ENCODE assay signal across 11 cellular contexts in genomic region chr4:7651461-7651921, GRCh38.
DNase-seq lines count a peak whose midpoint lies in the region; ATAC-seq, FAIRE-seq and TF ChIP-seq lines count a peak whose summit lies in the region.
"Had no signal": no experiment of that assay in that cellular context is flagged by ENCODE, and none has a peak within 500 bp of the region (broad histone marks: within the 10 kb centered on the region; RNA-seq: fewer than 3 reads in every experiment).

No MANE protein-coding gene starts in this region.

- no peak for FAIRE-seq in GM19239 (lab: Jason Lieb, UNC)

- peaks cover 14% of the 10 kb centered on the region; the same call in 1 of the 2 replicates for H3K27me3 ChIP-seq in SJCRH30
- peaks cover 9% of the 10 kb centered on the region for H3K27me3 ChIP-seq in gastroesophageal sphincter
- no peaks in the 10 kb centered on the region for H3K27me3 ChIP-seq in trophoblast cell (ENCODE audit: insufficient read depth, low read length)
- H3K27me3 ChIP-seq: right lobe of liver had no signal

- H3K9me3 ChIP-seq in SJCRH30 (replicated peaks) = no peaks in the 10 kb centered on the region
- no peaks in the 10 kb centered on the region for H3K9me3 ChIP-seq in gastroesophageal sphincter
- H3K9me3 ChIP-seq in trophoblast cell (ENCODE audit: insufficient read depth, low read depth, low read length) = no peaks in the 10 kb centered on the region
- H3K9me3 ChIP-seq: right lobe of liver had no signal

- no peak overlapping the region for H3K4ac ChIP-seq in trophoblast cell (ENCODE audit: low read depth, low read length)

- peaks cover 4% of the 10 kb centered on the region; the same call in 1 of the 2 replicates for H3K4me1 ChIP-seq in SJCRH30
- peaks cover 0 to 25% (median 0%) of the 10 kb centered on the region in 3 donors for H3K4me1 ChIP-seq in gastroesophageal sphincter
- peaks cover 40 to 53% of the 10 kb centered on the region in 2 experiments for H3K4me1 ChIP-seq in trophoblast cell (ENCODE audit: control insufficient read depth in 1 of 2, insufficient read depth in 2 of 2, low read length in 2 of 2)

- H2BK120ac ChIP-seq in trophoblast cell (ENCODE audit: insufficient read depth, low read length, poor library complexity) = no peak overlapping the region

- no peak overlapping the region for H3K18ac ChIP-seq in trophoblast cell (ENCODE audit: low read length)

- no peaks in the 10 kb centered on the region for H3K79me2 ChIP-seq in trophoblast cell (ENCODE audit: control insufficient read depth, insufficient read depth, low read length, poor library complexity)

- H4K12ac ChIP-seq in trophoblast cell (ENCODE audit: low read depth, low read length) = no peak overlapping the region

- peak overlapping the region; percentile 11 for H4K91ac ChIP-seq in trophoblast cell (ENCODE audit: low read depth, low read length)

- ATAC-seq in gastroesophageal sphincter (peak; percentile 15), GM18517 (IDR thresholded peaks at IDR 0.05; ENCODE audit: unreplicated experiment) (no peak), GM18505 (IDR thresholded peaks at IDR 0.05; ENCODE audit: unreplicated experiment) (no peak), HG02571 (IDR thresholded peaks at IDR 0.05; ENCODE audit: unreplicated experiment) (no peak)
- ATAC-seq: right lobe of liver had no signal

- H3K4me3 ChIP-seq in SJCRH30 = no peak overlapping the region
- H3K4me3 ChIP-seq in gastroesophageal sphincter = no peak overlapping the region
- no peak overlapping the region for H3K4me3 ChIP-seq in trophoblast cell (ENCODE audit: low read depth, low read length)
- H3K4me3 ChIP-seq: right lobe of liver had no signal

- no peak overlapping the region for H2AFZ ChIP-seq in trophoblast cell (ENCODE audit: insufficient read depth, low read length, poor library complexity)

- 80% methylated on average over 1 of the region's 8 CpGs; no CpG with 5 or more reads in 1 of the 2 donors for WGBS in gastroesophageal sphincter (ENCODE audit: low coverage in 1 of 2), 2 donors
- no CpG with 5 or more reads among the region's 8 CpGs for WGBS in trophoblast cell (ENCODE audit: extremely low coverage, insufficient coverage, insufficient read length)

- peak overlapping the region; percentile 25 for H3K4me2 ChIP-seq in trophoblast cell (ENCODE audit: low read length)

- TF ChIP-seq EP300 in gastroesophageal sphincter (IDR thresholded peaks at IDR 0.05) = no peak

- DNase-seq in EL (peak; percentile 63), SJCRH30 (peak; percentile 47 to 52), trophoblast cell (peak in 1 of 2 donors; percentile 10), GM19239 (ENCODE audit: insufficient read length, low spot score) (no peak)
- DNase-seq: activated T-cell treated with anti-CD3 and anti-CD28 coated beads, Interleukin-2, amount 50 U/mL, for 48 hours; NCI-H446 had no signal

- H3K36me3 ChIP-seq in SJCRH30 = no peaks in the 10 kb centered on the region
- H3K36me3 ChIP-seq in gastroesophageal sphincter = no peaks in the 10 kb centered on the region
- no peaks in the 10 kb centered on the region for H3K36me3 ChIP-seq in trophoblast cell (ENCODE audit: control insufficient read depth in 1 of 2, insufficient read depth in 2 of 2, low read length in 2 of 2)
- H3K36me3 ChIP-seq: right lobe of liver had no signal

- no peak overlapping the region for H3K27ac ChIP-seq in SJCRH30
- H3K27ac ChIP-seq in gastroesophageal sphincter = peak overlapping the region in 1 of 4 donors; percentile 7
- H3K27ac ChIP-seq in trophoblast cell (ENCODE audit: low read depth, low read length) = no peak overlapping the region
- H3K27ac ChIP-seq: right lobe of liver had no signal

- no peak overlapping the region for H3K9ac ChIP-seq in trophoblast cell (ENCODE audit: low read length)

- TF ChIP-seq CTCF in gastroesophageal sphincter (IDR thresholded peaks at IDR 0.05) = no peak

- H3K23ac ChIP-seq in trophoblast cell (ENCODE audit: low read length) = no peak overlapping the region

- H3K79me1 ChIP-seq in trophoblast cell (ENCODE audit: low read length) = peaks cover 14% of the 10 kb centered on the region

- H4K8ac ChIP-seq in trophoblast cell (ENCODE audit: low read depth, low read length) = no peak overlapping the region

- no peak overlapping the region for H2AK5ac ChIP-seq in trophoblast cell (ENCODE audit: low read length)

- peak overlapping the region; percentile 35 for H2BK12ac ChIP-seq in trophoblast cell (ENCODE audit: low read length)

- H2BK5ac ChIP-seq in trophoblast cell (ENCODE audit: low read depth, low read length, poor library complexity) = no peak overlapping the region

- TF ChIP-seq POLR2A in gastroesophageal sphincter (IDR thresholded peaks at IDR 0.05) = no peak
- no peak for TF ChIP-seq POLR2A in GM18505 (IDR thresholded peaks at IDR 0.05; ENCODE audit: borderline replicate concordance, extremely low read depth, insufficient read depth, insufficient read length)

- H3K14ac ChIP-seq in trophoblast cell (ENCODE audit: low read length) = peak overlapping the region; percentile 18
